Comparison of ENCODE assay signal across 13 cellular contexts in the genomic region with DNA sequence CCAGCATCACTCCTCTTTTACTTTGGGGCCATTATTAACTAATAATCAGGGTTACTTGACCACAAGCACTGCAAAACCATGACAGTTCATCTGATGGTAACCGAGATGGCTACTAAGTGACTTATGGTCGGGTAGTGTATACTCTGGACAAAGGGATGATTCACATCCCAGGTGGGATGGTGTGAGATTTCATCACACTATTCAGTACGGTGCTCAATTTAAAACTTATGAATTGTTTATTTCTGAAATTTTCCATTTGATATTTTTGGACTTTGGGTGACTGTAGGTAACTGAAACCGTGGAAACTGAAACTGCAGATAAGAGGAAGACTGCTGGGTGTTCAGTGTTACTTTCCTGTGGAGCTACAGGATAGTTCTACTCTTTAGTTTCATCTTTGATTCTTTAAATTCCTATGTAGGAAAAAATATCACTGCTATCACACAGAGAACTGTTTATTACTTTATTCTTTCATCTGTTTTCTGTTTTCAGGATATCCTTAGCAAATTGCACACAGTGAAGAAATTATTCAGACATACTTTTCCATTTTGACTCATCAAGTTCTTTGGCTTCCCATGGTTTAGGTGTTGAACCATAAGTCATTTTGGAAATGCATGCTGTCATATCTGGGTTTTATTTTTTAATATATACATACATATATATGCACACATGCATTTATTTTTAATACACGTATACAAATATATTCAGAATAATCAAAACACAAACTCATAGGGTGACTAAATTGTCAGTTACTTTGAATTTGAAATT. TPM values are rescaled to one million over a fixed set of nuclear protein-coding genes. Genes with fewer than 3 reads are reported as not detected.
A peak's percentile ranks its signal among the peaks of the same experiment; 100 is the strongest.
DNase-seq lines count a peak whose midpoint lies in the region; ATAC-seq, FAIRE-seq and TF ChIP-seq lines count a peak whose summit lies in the region.
"Had no signal": no experiment of that assay in that cellular context is flagged by ENCODE, and none has a peak within 500 bp of the region (broad histone marks: within the 10 kb centered on the region; RNA-seq: fewer than 3 reads in every experiment).

No MANE protein-coding gene starts in this region.

- no peaks in the 10 kb centered on the region for H3K9me3 ChIP-seq in RWPE2 (ENCODE audit: severe bottlenecking)

- H3K4me1 ChIP-seq in RWPE2 (ENCODE audit: insufficient read depth, poor library complexity, severe bottlenecking): peaks cover 9% of the 10 kb centered on the region

- no peak for DNase-seq in GM18507 (ENCODE audit: extremely low spot score, insufficient read length, low read depth)
- DNase-seq in RWPE2 (ENCODE audit: low spot score): no peak
- DNase-seq in kidney epithelial cell (ENCODE audit: low read depth): peak; percentile 2
- no peak for DNase-seq in 8988T
- no peak for DNase-seq in NCI-H446 (lab: John Stamatoyannopoulos, UW)
- DNase-seq in SK-N-DZ (ENCODE audit: low spot score): no peak
- no peak for DNase-seq in NCI-H2196 (lab: John Stamatoyannopoulos, UW; ENCODE audit: unreplicated experiment)
- DNase-seq: activated naive CD4-positive, alpha-beta T cell treated with anti-CD3 and anti-CD28 coated beads, Interleukin-2, amount 50 U/mL, for 16 hours; dermis blood vessel endothelial cell; DMS 273 treated with DMSO at 0.1 percent for 48 hours; left colon; SHP77 had no signal

- H3K4me3 ChIP-seq in RWPE2 (ENCODE audit: severe bottlenecking): no peak overlapping the region
- H3K4me3 ChIP-seq in kidney epithelial cell (ENCODE audit: low read depth, low read length): no peak overlapping the region

- FAIRE-seq in GM18507 (lab: Jason Lieb, UNC): peak; percentile 80

- H3K27me3 ChIP-seq in RWPE2 (ENCODE audit: insufficient read depth, poor library complexity, severe bottlenecking) (no peaks in the 10 kb centered on the region), kidney epithelial cell (ENCODE audit: control insufficient read depth, insufficient read depth, low read length) (no peaks in the 10 kb centered on the region)

- peaks cover 13% of the 10 kb centered on the region for H3K36me3 ChIP-seq in RWPE2 (ENCODE audit: low read depth)
- H3K36me3 ChIP-seq in kidney epithelial cell (ENCODE audit: control insufficient read depth, insufficient read depth, low read length): peaks cover 2% of the 10 kb centered on the region

- peak; percentile 54 for ATAC-seq in HG02852 (IDR thresholded peaks at IDR 0.05; ENCODE audit: unreplicated experiment)
- peak; percentile 87 for ATAC-seq in RWPE2 (ENCODE audit: low read depth)
- ATAC-seq: left colon had no signal

- TF ChIP-seq CTCF in RWPE2 (IDR thresholded peaks at IDR 0.05; ENCODE audit: poor library complexity, severe bottlenecking) (no peak), kidney epithelial cell (IDR thresholded peaks at IDR 0.05; ENCODE audit: insufficient read depth, low read length, poor library complexity, severe bottlenecking) (no peak)

- no peak overlapping the region for H3K27ac ChIP-seq in RWPE2 (ENCODE audit: poor library complexity, severe bottlenecking)

RNA-seq across cellular contexts. Expression of a gene that starts 59.1 kb away (rescaled TPM):
- not detected in 2 replicates for total RNA-seq in kidney epithelial cell
- 0.09 and 0.85 TPM in 2 replicates for polyA plus RNA-seq in SK-N-DZ (2014; cell fraction: cytosol; rRNA removed)
- not detected in 2 replicates for polyA plus RNA-seq in SK-N-DZ (2014; cell fraction: nucleus; rRNA removed)
- total RNA-seq: dermis blood vessel endothelial cell, left colon had no signal
